26 cellular contexts compared by ENCODE assay signal in the genomic region with DNA sequence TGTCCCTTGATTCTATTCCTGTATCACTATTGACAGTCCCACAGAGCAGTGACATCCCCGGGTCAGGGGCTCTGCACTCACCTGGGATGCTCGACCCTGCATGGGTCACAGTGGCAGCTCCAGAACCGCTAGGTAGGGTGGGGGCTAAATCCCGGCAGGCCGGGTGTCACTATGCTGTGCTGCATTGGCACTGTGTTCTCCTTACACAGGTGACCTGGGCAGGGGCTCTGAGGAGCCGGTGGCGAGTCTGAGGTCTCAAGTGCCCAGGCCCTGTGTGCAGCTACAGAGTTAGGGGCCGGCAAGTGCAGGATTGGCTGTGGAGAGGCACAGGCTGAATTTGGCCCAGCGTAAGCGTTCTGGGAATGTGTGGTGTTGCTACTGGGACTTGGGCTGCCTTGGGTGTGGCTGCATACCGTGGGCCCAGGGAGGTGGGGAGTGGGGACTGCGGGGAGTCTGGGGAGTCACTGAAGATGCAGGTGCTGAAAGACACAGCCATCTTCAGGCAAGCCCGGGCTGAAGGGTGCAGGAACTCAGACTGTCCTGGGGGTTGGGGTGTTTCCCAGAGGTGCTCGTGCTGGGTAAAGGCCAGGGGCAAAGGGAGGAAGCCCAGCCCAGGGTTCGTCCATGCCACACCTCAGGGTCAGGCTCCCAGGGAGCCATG.
"Had no signal": no experiment of that assay in that cellular context is flagged by ENCODE, and none has a peak within 500 bp of the region (broad histone marks: within the 10 kb centered on the region; RNA-seq: fewer than 3 reads in every experiment).

No MANE protein-coding gene starts in this region.

- H3K9me3 ChIP-seq: adrenal gland had no signal

- H3K9me3 Mint-ChIP-seq: activated B cell treated with CpG ODN at 0.5 μM for 24 hours; activated CD4-positive, alpha-beta memory T cell treated with anti-CD3 and anti-CD28 coated beads, Interleukin-2, amount 10 ng/mL, durations not matched to agents 7 days and 5 days; activated naive CD4-positive, alpha-beta T cell treated with anti-CD3 and anti-CD28 coated beads, Interleukin-2, amount 10 ng/mL, durations not matched to agents 7 days and 5 days; activated naive CD8-positive, alpha-beta T cell treated with anti-CD3 and anti-CD28 coated beads, Interleukin-2, amount 10 ng/mL, durations not matched to agents 7 days and 5 days; activated T-helper 2 cell treated with anti-CD3 and anti-CD28 coated beads, Interferon-gamma antibody, Interleukin-2, Interleukin-4, amounts not matched to agents 10 μg/mL and 5 μg/mL and 100 μg/mL, durations not matched to agents 14 hours and 24 hours and 36 hours had no signal

- ATAC-seq: PC-3, T-helper 17 cell had no signal

- DNase-seq: activated B cell treated with CpG ODN at 0.5 μM for 24 hours; activated CD4-positive, alpha-beta memory T cell treated with anti-CD3 and anti-CD28 coated beads, Interleukin-2, amount 10 ng/mL, durations not matched to agents 7 days and 5 days; activated CD4-positive, alpha-beta T cell treated with anti-CD3 and anti-CD28 coated beads, Interleukin-2, amount 50 U/mL, for 1 hour; activated gamma-delta T cell treated with Interleukin-2 at 50 U/mL for 16 hours; activated naive CD4-positive, alpha-beta T cell treated with anti-CD3 and anti-CD28 coated beads, Interleukin-2, amount 10 ng/mL, durations not matched to agents 7 days and 5 days; activated naive CD8-positive, alpha-beta T cell treated with anti-CD3 and anti-CD28 coated beads, Interleukin-2, amount 10 ng/mL, durations not matched to agents 7 days and 5 days; activated T-cell treated with anti-CD3 and anti-CD28 coated beads for 4 hours; activated T-cell treated with anti-CD3 and anti-CD28 coated beads, Interleukin-2, amount 50 U/mL, for 48 hours; adrenal gland; anterior cingulate cortex; KG1; NCI-H1048; NCI-H146; NCI-H187 treated with DMSO at 0.1 percent for 48 hours; NCI-H2081 treated with DMSO at 0.1 percent for 48 hours; NCI-H2171; NCI-H2227 treated with DMSO at 0.1 percent for 48 hours; NCI-H446 treated with DMSO at 0.1 percent for 48 hours; NCI-H524 treated with DMSO at 0.1 percent for 48 hours; NCI-H774; PC-3; SIG-M5; T-helper 17 cell; T-helper 9 cell had no signal

- H3K4me3 ChIP-seq: adrenal gland had no signal

- H3K27ac Mint-ChIP-seq: activated B cell treated with CpG ODN at 0.5 μM for 24 hours; activated CD4-positive, alpha-beta memory T cell treated with anti-CD3 and anti-CD28 coated beads, Interleukin-2, amount 10 ng/mL, durations not matched to agents 7 days and 5 days; activated naive CD4-positive, alpha-beta T cell treated with anti-CD3 and anti-CD28 coated beads, Interleukin-2, amount 10 ng/mL, durations not matched to agents 7 days and 5 days; activated naive CD8-positive, alpha-beta T cell treated with anti-CD3 and anti-CD28 coated beads, Interleukin-2, amount 10 ng/mL, durations not matched to agents 7 days and 5 days; activated T-helper 2 cell treated with anti-CD3 and anti-CD28 coated beads, Interferon-gamma antibody, Interleukin-2, Interleukin-4, amounts not matched to agents 10 μg/mL and 5 μg/mL and 100 μg/mL, durations not matched to agents 14 hours and 24 hours and 36 hours; IgD-negative memory B cell; T-helper 17 cell had no signal

- H3K27ac ChIP-seq: adrenal gland had no signal

- H3K36me3 ChIP-seq: adrenal gland had no signal

- H3K36me3 Mint-ChIP-seq: activated naive CD4-positive, alpha-beta T cell treated with anti-CD3 and anti-CD28 coated beads, Interleukin-2, amount 10 ng/mL, durations not matched to agents 7 days and 5 days; activated naive CD8-positive, alpha-beta T cell treated with anti-CD3 and anti-CD28 coated beads, Interleukin-2, amount 10 ng/mL, durations not matched to agents 7 days and 5 days; IgD-negative memory B cell had no signal

- H3K27me3 Mint-ChIP-seq: activated CD4-positive, alpha-beta memory T cell treated with anti-CD3 and anti-CD28 coated beads, Interleukin-2, amount 10 ng/mL, durations not matched to agents 7 days and 5 days had no signal

- H3K4me1 Mint-ChIP-seq: activated B cell treated with CpG ODN at 0.5 μM for 24 hours; activated CD4-positive, alpha-beta memory T cell treated with anti-CD3 and anti-CD28 coated beads, Interleukin-2, amount 10 ng/mL, durations not matched to agents 7 days and 5 days; activated naive CD4-positive, alpha-beta T cell treated with anti-CD3 and anti-CD28 coated beads, Interleukin-2, amount 10 ng/mL, durations not matched to agents 7 days and 5 days; activated naive CD8-positive, alpha-beta T cell treated with anti-CD3 and anti-CD28 coated beads, Interleukin-2, amount 10 ng/mL, durations not matched to agents 7 days and 5 days; IgD-negative memory B cell; T-helper 17 cell had no signal

- H3K4me3 Mint-ChIP-seq: activated B cell treated with CpG ODN at 0.5 μM for 24 hours; activated CD4-positive, alpha-beta memory T cell treated with anti-CD3 and anti-CD28 coated beads, Interleukin-2, amount 10 ng/mL, durations not matched to agents 7 days and 5 days; activated naive CD4-positive, alpha-beta T cell treated with anti-CD3 and anti-CD28 coated beads, Interleukin-2, amount 10 ng/mL, durations not matched to agents 7 days and 5 days; activated naive CD8-positive, alpha-beta T cell treated with anti-CD3 and anti-CD28 coated beads, Interleukin-2, amount 10 ng/mL, durations not matched to agents 7 days and 5 days; IgD-negative memory B cell; T-helper 17 cell had no signal

- H3K4me1 ChIP-seq: adrenal gland had no signal
